Comparison of ENCODE assay signal across 2 cellular contexts in genomic region chrX:53442322-53442631, GRCh38.
TF ChIP-seq lines count a peak whose summit lies in the region.

No MANE protein-coding gene starts in this region.

TF ChIP-seq in SK-N-SH, 30 proteins besides CTCF, POLR2A, EP300 and RAD21:
- TF ChIP-seq USF1 (IDR thresholded peaks at IDR 0.05; ENCODE audit: borderline replicate concordance, low read depth) (no peak), TAF1 (IDR thresholded peaks at IDR 0.05; ENCODE audit: borderline replicate concordance, low read depth, low read length) (no peak), TCF12 (IDR thresholded peaks at IDR 0.05) (no peak), RXRA (IDR thresholded peaks at IDR 0.05; ENCODE audit: borderline replicate concordance, low read depth) (no peak), TEAD4 (IDR thresholded peaks at IDR 0.05; ENCODE audit: borderline replicate concordance, insufficient read depth) (no peak), MEF2A (IDR thresholded peaks at IDR 0.05; ENCODE audit: borderline replicate concordance, low read depth) (no peak), REST (IDR thresholded peaks at IDR 0.05; ENCODE audit: low read depth, low read length) (no peak)

TF ChIP-seq in SK-N-SH treated with all-trans-retinoic acid at 6 μM for 48 hours, 23 proteins besides CTCF, POLR2A, EP300 and RAD21 (continued from another document):
- TF ChIP-seq CREB5 (CRISPR knock-in tag; IDR thresholded peaks at IDR 0.05; ENCODE audit: low read depth): no peak
- no peak for TF ChIP-seq SNAI2 (CRISPR knock-in tag; IDR thresholded peaks at IDR 0.05)
- TF ChIP-seq ZFP30 (CRISPR knock-in tag; IDR thresholded peaks at IDR 0.05): no peak
